Comparison of ENCODE assay signal across 16 cellular contexts in the genomic region with DNA sequence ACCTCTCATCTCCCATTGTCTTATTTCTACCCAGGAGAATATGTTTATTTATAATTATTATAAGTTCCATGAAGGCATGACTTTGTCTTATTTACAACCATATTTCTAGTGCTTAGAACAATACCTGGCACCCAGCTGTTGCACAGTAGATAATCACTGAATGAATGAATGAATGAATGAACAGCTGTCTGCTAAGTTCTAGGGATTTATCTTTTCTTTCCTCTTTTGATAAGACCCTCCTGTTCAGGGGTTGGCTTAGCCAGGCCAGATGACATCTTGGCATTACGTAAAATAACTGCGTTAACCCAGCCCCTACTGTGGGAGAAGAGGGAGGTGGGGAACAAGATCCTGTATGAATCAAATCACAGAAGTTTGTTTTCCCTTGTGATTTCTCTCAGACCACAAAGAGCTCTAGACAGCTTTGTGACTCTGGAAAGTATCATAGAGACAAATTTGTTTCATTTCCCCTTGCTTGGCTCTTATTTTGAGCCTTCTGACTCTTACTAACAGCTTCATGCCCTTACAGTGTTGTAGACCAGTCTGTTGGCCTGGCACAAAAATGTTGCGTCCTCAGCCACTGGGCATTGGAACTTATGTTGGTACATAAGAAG. TPM values are rescaled to one million over a fixed set of nuclear protein-coding genes. Genes with fewer than 3 reads are reported as not detected.
DNase-seq lines count a peak whose midpoint lies in the region; ATAC-seq and TF ChIP-seq lines count a peak whose summit lies in the region.
"Had no signal": no experiment of that assay in that cellular context is flagged by ENCODE, and none has a peak within 500 bp of the region (broad histone marks: within the 10 kb centered on the region; RNA-seq: fewer than 3 reads in every experiment).

No MANE protein-coding gene starts in this region.

- TF ChIP-seq EP300 in esophagus muscularis mucosa (IDR thresholded peaks at IDR 0.05) = no peak

- no peak overlapping the region for H3K9ac ChIP-seq in OCI-LY3 (ENCODE audit: low read length)

- H3K9me3 ChIP-seq in OCI-LY3 (ENCODE audit: insufficient read depth, low read length) (no peaks in the 10 kb centered on the region), Peyer's patch (no peaks in the 10 kb centered on the region), esophagus muscularis mucosa (no peaks in the 10 kb centered on the region)
- H3K9me3 ChIP-seq: MG63, thoracic aorta had no signal

- no peaks in the 10 kb centered on the region for H3K79me2 ChIP-seq in OCI-LY3 (ENCODE audit: low read length)

- peaks cover 18% of the 10 kb centered on the region for H3K36me3 Mint-ChIP-seq in nephron progenitor cell (ENCODE audit: low read depth)

- TF ChIP-seq POLR2A in Peyer's patch (IDR thresholded peaks at IDR 0.05) = no peak
- TF ChIP-seq POLR2A in esophagus muscularis mucosa (IDR thresholded peaks at IDR 0.05; ENCODE audit: low read depth) = no peak

- H4K20me1 ChIP-seq in OCI-LY3 (ENCODE audit: insufficient read depth, low read length) = no peaks in the 10 kb centered on the region; the same call in 1 of the 2 replicates

- no peaks in the 10 kb centered on the region for H3K36me3 ChIP-seq in OCI-LY3 (replicated peaks; ENCODE audit: low read depth, low read length)
- H3K36me3 ChIP-seq in Peyer's patch = peaks cover 0 to 12% (median 0%) of the 10 kb centered on the region in 3 donors
- peaks cover 24 to 70% (median 40%) of the 10 kb centered on the region in 4 donors for H3K36me3 ChIP-seq in esophagus muscularis mucosa
- H3K36me3 ChIP-seq: MG63 had no signal

- whole genome bisulfite sequencing in esophagus muscularis mucosa = 88% methylated on average over 3 of the region's 3 CpGs

- no peak for TF ChIP-seq CTCF in OCI-LY3 (IDR thresholded peaks at IDR 0.05; ENCODE audit: low read depth, low read length)
- no peak for TF ChIP-seq CTCF in nephron progenitor cell (IDR thresholded peaks at IDR 0.05)
- no peak for TF ChIP-seq CTCF in Peyer's patch (IDR thresholded peaks at IDR 0.05)
- TF ChIP-seq CTCF in esophagus muscularis mucosa (IDR thresholded peaks at IDR 0.05) = no peak

- intact Hi-C loops in esophagus muscularis mucosa (cut with DNase I) = no loop called here

- H3K4me1 ChIP-seq in OCI-LY3 (ENCODE audit: low read length) (peaks cover 18% of the 10 kb centered on the region), Peyer's patch (no peaks in the 10 kb centered on the region), esophagus muscularis mucosa (peaks cover 0 to 6% (median 0%) of the 10 kb centered on the region in 4 donors)

- H3K4me1 Mint-ChIP-seq in nephron progenitor cell = peaks cover 14% of the 10 kb centered on the region

- no peak overlapping the region for H3K4me3 ChIP-seq in OCI-LY3 (ENCODE audit: low read length)
- no peak overlapping the region for H3K4me3 ChIP-seq in Peyer's patch
- no peak overlapping the region for H3K4me3 ChIP-seq in esophagus muscularis mucosa
- H3K4me3 ChIP-seq: MG63, SK-N-MC, thoracic aorta had no signal

- H3K27me3 Mint-ChIP-seq in nephron progenitor cell (ENCODE audit: low read depth, poor library complexity) = peaks cover 5% of the 10 kb centered on the region

- H3K27me3 ChIP-seq in OCI-LY3 (ENCODE audit: low read depth, low read length) (peaks cover 11% of the 10 kb centered on the region), Peyer's patch (no peaks in the 10 kb centered on the region), esophagus muscularis mucosa (no peaks in the 10 kb centered on the region)
- H3K27me3 ChIP-seq: MG63 had no signal

- DNase-seq in nephron progenitor cell = no peak
- DNase-seq in Peyer's patch = no peak
- DNase-seq in esophagus muscularis mucosa (ENCODE audit: extremely low spot score) = no peak
- no peak for DNase-seq in cortex of kidney (lab: John Stamatoyannopoulos, UW)
- DNase-seq: activated CD4-positive, CD25-positive, alpha-beta regulatory T cell treated with anti-CD3 and anti-CD28 coated beads, Interleukin-2, amount 50 U/mL, for 72 hours; DMS79 treated with DMSO at 0.1 percent for 48 hours; MG63; midbrain had no signal

- H2AFZ ChIP-seq in OCI-LY3 (ENCODE audit: low read depth, low read length) = no peak overlapping the region

- no peak overlapping the region for H3K27ac Mint-ChIP-seq in nephron progenitor cell
- H3K27ac Mint-ChIP-seq: activated T-helper 2 cell treated with anti-CD3 and anti-CD28 coated beads, Interferon-gamma antibody, Interleukin-2, Interleukin-4, amounts not matched to agents 10 μg/mL and 5 μg/mL and 100 μg/mL, durations not matched to agents 14 hours and 24 hours and 36 hours had no signal

- peak overlapping the region; percentile 4; the same call in 1 of the 2 replicates for H3K27ac ChIP-seq in OCI-LY3 (ENCODE audit: low read length)
- no peak overlapping the region for H3K27ac ChIP-seq in Peyer's patch
- H3K27ac ChIP-seq in esophagus muscularis mucosa (replicated peaks in 1 of 4) = no peak overlapping the region
- H3K27ac ChIP-seq: epithelial cell of prostate, SK-N-MC, thoracic aorta had no signal

- no peak overlapping the region for H3K4me3 Mint-ChIP-seq in nephron progenitor cell

- no peaks in the 10 kb centered on the region for H3K9me3 Mint-ChIP-seq in nephron progenitor cell
- H3K9me3 Mint-ChIP-seq: activated T-helper 2 cell treated with anti-CD3 and anti-CD28 coated beads, Interferon-gamma antibody, Interleukin-2, Interleukin-4, amounts not matched to agents 10 μg/mL and 5 μg/mL and 100 μg/mL, durations not matched to agents 14 hours and 24 hours and 36 hours had no signal

- ATAC-seq in GM18498 (IDR thresholded peaks at IDR 0.05; ENCODE audit: unreplicated experiment) = peak; percentile 75
- ATAC-seq in GM21360 (IDR thresholded peaks at IDR 0.05; ENCODE audit: unreplicated experiment) = peak; percentile 74
- peak; percentile 71 for ATAC-seq in HG02973 (IDR thresholded peaks at IDR 0.05; ENCODE audit: unreplicated experiment)

- peak overlapping the region; percentile 39 for H3K4me2 ChIP-seq in OCI-LY3 (ENCODE audit: low read length)

RNA-seq across cellular contexts. Expression of a gene that starts 8.4 kb away (rescaled TPM):
- total RNA-seq in Peyer's patch (10 to 100 TPM; 19.8 to 36.4 (median 23.0) TPM), esophagus muscularis mucosa (10 to 100 TPM in 3 of 4 donors, 1 to 10 TPM in 1; 9.1 to 17.1 (median 13.3) TPM)

RNA-seq across cellular contexts. Expression of a gene that starts 27.2 kb away (rescaled TPM):
- total RNA-seq in Peyer's patch (10 to 100 TPM in 2 of 4 donors, 1 to 10 TPM in 2; 7.6 to 17.8 (median 11.1) TPM), esophagus muscularis mucosa (10 to 100 TPM; 17.9 to 55.1 (median 32.7) TPM)
